ENCODE assay signal across 35 cellular contexts in genomic region chr17:11097121-11097520, GRCh38.
"Had no signal": no experiment of that assay in that cellular context is flagged by ENCODE, and none has a peak within 500 bp of the region (broad histone marks: within the 10 kb centered on the region; RNA-seq: fewer than 3 reads in every experiment).

No MANE protein-coding gene starts in this region.

- H3K27ac Mint-ChIP-seq: activated CD4-positive, alpha-beta memory T cell treated with anti-CD3 and anti-CD28 coated beads, Interleukin-2, amount 10 ng/mL, durations not matched to agents 7 days and 5 days; activated CD4-positive, alpha-beta T cell treated with anti-CD3 and anti-CD28 coated beads for 36 hours; activated CD4-positive, alpha-beta T cell treated with anti-CD3 and anti-CD28 coated beads, Interleukin-2, amount 10 ng/mL, durations not matched to agents 7 days and 5 days; activated CD8-positive, alpha-beta memory T cell treated with anti-CD3 and anti-CD28 coated beads, Interleukin-2, amount 10 ng/mL, durations not matched to agents 7 days and 5 days; activated CD8-positive, alpha-beta T cell treated with anti-CD3 and anti-CD28 coated beads, Interleukin-2, amount 10 ng/mL, durations not matched to agents 7 days and 5 days; activated naive CD4-positive, alpha-beta T cell treated with anti-CD3 and anti-CD28 coated beads, Interleukin-2, amount 10 ng/mL, durations not matched to agents 7 days and 5 days; activated naive CD4-positive, alpha-beta T cell treated with anti-CD3 and anti-CD28 coated beads, Interleukin-2, amount 50 U/mL, for 24 hours; activated naive CD8-positive, alpha-beta T cell; activated naive CD8-positive, alpha-beta T cell treated with anti-CD3 and anti-CD28 coated beads, Interleukin-2, amount 10 ng/mL, durations not matched to agents 7 days and 5 days; activated naive CD8-positive, alpha-beta T cell treated with anti-CD3 and anti-CD28 coated beads, Interleukin-2, amount 50 U/mL, for 24 hours; activated T-cell treated with anti-CD3 and anti-CD28 coated beads, Interleukin-2, amount 50 U/mL, for 24 hours; activated T-helper 2 cell treated with anti-CD3 and anti-CD28 coated beads, Interferon-gamma antibody, Interleukin-2, Interleukin-4, amounts not matched to agents 10 μg/mL and 5 μg/mL and 100 μg/mL, durations not matched to agents 14 hours and 24 hours and 36 hours; T-helper 1 cell treated with Interleukin-12 subunit alpha and Interleukin-12 subunit beta and Interleukin-4 antibody, amounts not matched to agents 30 μg/mL and 1 μg/mL, for 36 hours; T-helper 2 cell treated with Interferon-gamma antibody and Interleukin-4, amounts not matched to agents 5 μg/mL and 100 μg/mL, for 36 hours; WTC11 had no signal

- ATAC-seq: activated CD4-positive, alpha-beta T cell treated with anti-CD3 and anti-CD28 coated beads for 36 hours; activated CD4-positive, CD25-positive, alpha-beta regulatory T cell treated with anti-CD3 and anti-CD28 coated beads, Interleukin-2, amount 50 U/mL, for 24 hours; activated CD8-positive, alpha-beta memory T cell treated with anti-CD3 and anti-CD28 coated beads, Interleukin-2, amount 10 ng/mL, durations not matched to agents 7 days and 5 days; activated CD8-positive, alpha-beta T cell treated with anti-CD3 and anti-CD28 coated beads, Interleukin-2, amount 10 ng/mL, durations not matched to agents 7 days and 5 days; activated naive CD8-positive, alpha-beta T cell treated with anti-CD3 and anti-CD28 coated beads, Interleukin-2, amount 50 U/mL, for 24 hours; WTC11 had no signal

- H3K4me3 Mint-ChIP-seq: activated CD4-positive, alpha-beta memory T cell treated with anti-CD3 and anti-CD28 coated beads, Interleukin-2, amount 10 ng/mL, durations not matched to agents 7 days and 5 days; activated CD4-positive, alpha-beta T cell treated with anti-CD3 and anti-CD28 coated beads for 36 hours; activated CD4-positive, alpha-beta T cell treated with anti-CD3 and anti-CD28 coated beads, Interleukin-2, amount 10 ng/mL, durations not matched to agents 7 days and 5 days; activated CD8-positive, alpha-beta memory T cell treated with anti-CD3 and anti-CD28 coated beads, Interleukin-2, amount 10 ng/mL, durations not matched to agents 7 days and 5 days; activated CD8-positive, alpha-beta T cell treated with anti-CD3 and anti-CD28 coated beads, Interleukin-2, amount 10 ng/mL, durations not matched to agents 7 days and 5 days; activated naive CD4-positive, alpha-beta T cell treated with anti-CD3 and anti-CD28 coated beads, Interleukin-2, amount 10 ng/mL, durations not matched to agents 7 days and 5 days; activated naive CD4-positive, alpha-beta T cell treated with anti-CD3 and anti-CD28 coated beads, Interleukin-2, amount 50 U/mL, for 24 hours; activated naive CD8-positive, alpha-beta T cell; activated naive CD8-positive, alpha-beta T cell treated with anti-CD3 and anti-CD28 coated beads, Interleukin-2, amount 10 ng/mL, durations not matched to agents 7 days and 5 days; activated naive CD8-positive, alpha-beta T cell treated with anti-CD3 and anti-CD28 coated beads, Interleukin-2, amount 50 U/mL, for 24 hours; activated T-cell treated with anti-CD3 and anti-CD28 coated beads, Interleukin-2, amount 50 U/mL, for 24 hours; T-helper 1 cell treated with Interleukin-12 subunit alpha and Interleukin-12 subunit beta and Interleukin-4 antibody, amounts not matched to agents 30 μg/mL and 1 μg/mL, for 36 hours; T-helper 2 cell treated with Interferon-gamma antibody and Interleukin-4, amounts not matched to agents 5 μg/mL and 100 μg/mL, for 36 hours; WTC11 had no signal

- H3K36me3 Mint-ChIP-seq: activated CD8-positive, alpha-beta memory T cell treated with anti-CD3 and anti-CD28 coated beads, Interleukin-2, amount 10 ng/mL, durations not matched to agents 7 days and 5 days; activated naive CD4-positive, alpha-beta T cell treated with anti-CD3 and anti-CD28 coated beads, Interleukin-2, amount 10 ng/mL, durations not matched to agents 7 days and 5 days; activated naive CD4-positive, alpha-beta T cell treated with anti-CD3 and anti-CD28 coated beads, Interleukin-2, amount 50 U/mL, for 24 hours; activated naive CD8-positive, alpha-beta T cell; activated naive CD8-positive, alpha-beta T cell treated with anti-CD3 and anti-CD28 coated beads, Interleukin-2, amount 10 ng/mL, durations not matched to agents 7 days and 5 days had no signal

- H3K27ac ChIP-seq: ascending aorta, brain microvascular endothelial cell, breast epithelium, VCaP had no signal

- H3K27me3 ChIP-seq: ascending aorta, brain microvascular endothelial cell, breast epithelium had no signal

- H3K9me3 ChIP-seq: ascending aorta, breast epithelium had no signal

- H3K9me3 Mint-ChIP-seq: activated CD4-positive, alpha-beta T cell treated with anti-CD3 and anti-CD28 coated beads, Interleukin-2, amount 10 ng/mL, durations not matched to agents 7 days and 5 days; activated naive CD4-positive, alpha-beta T cell treated with anti-CD3 and anti-CD28 coated beads, Interleukin-2, amount 50 U/mL, for 24 hours; activated naive CD8-positive, alpha-beta T cell treated with anti-CD3 and anti-CD28 coated beads, Interleukin-2, amount 50 U/mL, for 24 hours; activated T-cell treated with anti-CD3 and anti-CD28 coated beads, Interleukin-2, amount 50 U/mL, for 24 hours had no signal

- H3K4me1 ChIP-seq: ascending aorta, breast epithelium had no signal

- H3K4me1 Mint-ChIP-seq: activated CD4-positive, alpha-beta memory T cell treated with anti-CD3 and anti-CD28 coated beads, Interleukin-2, amount 10 ng/mL, durations not matched to agents 7 days and 5 days; activated CD4-positive, alpha-beta T cell treated with anti-CD3 and anti-CD28 coated beads for 36 hours; activated CD4-positive, alpha-beta T cell treated with anti-CD3 and anti-CD28 coated beads, Interleukin-2, amount 10 ng/mL, durations not matched to agents 7 days and 5 days; activated CD8-positive, alpha-beta memory T cell treated with anti-CD3 and anti-CD28 coated beads, Interleukin-2, amount 10 ng/mL, durations not matched to agents 7 days and 5 days; activated naive CD4-positive, alpha-beta T cell treated with anti-CD3 and anti-CD28 coated beads, Interleukin-2, amount 10 ng/mL, durations not matched to agents 7 days and 5 days; activated naive CD4-positive, alpha-beta T cell treated with anti-CD3 and anti-CD28 coated beads, Interleukin-2, amount 50 U/mL, for 24 hours; activated naive CD8-positive, alpha-beta T cell treated with anti-CD3 and anti-CD28 coated beads, Interleukin-2, amount 10 ng/mL, durations not matched to agents 7 days and 5 days; activated naive CD8-positive, alpha-beta T cell treated with anti-CD3 and anti-CD28 coated beads, Interleukin-2, amount 50 U/mL, for 24 hours; WTC11 had no signal

- H3K4me3 ChIP-seq: ascending aorta, breast epithelium had no signal

- H3K36me3 ChIP-seq: ascending aorta, brain microvascular endothelial cell, breast epithelium had no signal

- DNase-seq: activated CD4-positive, alpha-beta memory T cell treated with anti-CD3 and anti-CD28 coated beads, Interleukin-2, amount 10 ng/mL, durations not matched to agents 7 days and 5 days; activated CD4-positive, alpha-beta T cell treated with anti-CD3 and anti-CD28 coated beads for 1 hour; activated CD4-positive, alpha-beta T cell treated with anti-CD3 and anti-CD28 coated beads for 36 hours; activated CD4-positive, alpha-beta T cell treated with anti-CD3 and anti-CD28 coated beads for 48 hours; activated CD4-positive, alpha-beta T cell treated with anti-CD3 and anti-CD28 coated beads, Interleukin-2, amount 10 ng/mL, durations not matched to agents 7 days and 5 days; activated CD4-positive, alpha-beta T cell treated with anti-CD3 and anti-CD28 coated beads, Interleukin-2, amount 50 U/mL, for 48 hours; activated CD4-positive, CD25-positive, alpha-beta regulatory T cell; activated CD8-positive, alpha-beta memory T cell treated with anti-CD3 and anti-CD28 coated beads for 24 hours; activated CD8-positive, alpha-beta memory T cell treated with anti-CD3 and anti-CD28 coated beads, Interleukin-2, amount 10 ng/mL, durations not matched to agents 7 days and 5 days; activated CD8-positive, alpha-beta memory T cell treated with anti-CD3 and anti-CD28 coated beads, Interleukin-2, amount 50 U/mL, for 48 hours; activated CD8-positive, alpha-beta T cell treated with anti-CD3 and anti-CD28 coated beads, Interleukin-2, amount 10 ng/mL, durations not matched to agents 7 days and 5 days; activated effector memory CD4-positive, alpha-beta T cell treated with Interleukin-2 at 50 U/mL for 16 hours; activated gamma-delta T cell; activated naive CD4-positive, alpha-beta T cell treated with anti-CD3 and anti-CD28 coated beads, Interleukin-2, amount 10 ng/mL, durations not matched to agents 7 days and 5 days; activated naive CD4-positive, alpha-beta T cell treated with Interleukin-2 at 50 U/mL for 16 hours; activated naive CD8-positive, alpha-beta T cell treated with anti-CD3 and anti-CD28 coated beads, Interleukin-2, amount 10 ng/mL, durations not matched to agents 7 days and 5 days; activated naive CD8-positive, alpha-beta T cell treated with anti-CD3 and anti-CD28 coated beads, Interleukin-2, amount 50 U/mL, for 24 hours; activated T-cell treated with anti-CD3 and anti-CD28 coated beads, Interleukin-2, amount 50 U/mL, for 24 hours; activated T-cell treated with anti-CD3 and anti-CD28 coated beads, Interleukin-2, amount 50 U/mL, for 48 hours; amygdala; anterior cingulate cortex; brain microvascular endothelial cell; central memory CD4-positive, alpha-beta T cell; T-helper 2 cell; T-helper 9 cell had no signal

- H3K27me3 Mint-ChIP-seq: activated CD4-positive, alpha-beta memory T cell treated with anti-CD3 and anti-CD28 coated beads, Interleukin-2, amount 10 ng/mL, durations not matched to agents 7 days and 5 days; activated CD4-positive, alpha-beta T cell treated with anti-CD3 and anti-CD28 coated beads for 36 hours; activated CD4-positive, alpha-beta T cell treated with anti-CD3 and anti-CD28 coated beads, Interleukin-2, amount 10 ng/mL, durations not matched to agents 7 days and 5 days; activated CD8-positive, alpha-beta memory T cell treated with anti-CD3 and anti-CD28 coated beads, Interleukin-2, amount 10 ng/mL, durations not matched to agents 7 days and 5 days; activated naive CD4-positive, alpha-beta T cell treated with anti-CD3 and anti-CD28 coated beads, Interleukin-2, amount 10 ng/mL, durations not matched to agents 7 days and 5 days; activated naive CD8-positive, alpha-beta T cell; activated naive CD8-positive, alpha-beta T cell treated with anti-CD3 and anti-CD28 coated beads, Interleukin-2, amount 10 ng/mL, durations not matched to agents 7 days and 5 days; activated naive CD8-positive, alpha-beta T cell treated with anti-CD3 and anti-CD28 coated beads, Interleukin-2, amount 50 U/mL, for 24 hours; activated T-cell treated with anti-CD3 and anti-CD28 coated beads, Interleukin-2, amount 50 U/mL, for 24 hours had no signal
